Comparison of ENCODE assay signal across 10 cellular contexts in genomic region chr1:94739521-94740061, GRCh38.
DNase-seq lines count a peak whose midpoint lies in the region; FAIRE-seq and TF ChIP-seq lines count a peak whose summit lies in the region.
"Had no signal": no experiment of that assay in that cellular context is flagged by ENCODE, and none has a peak within 500 bp of the region (broad histone marks: within the 10 kb centered on the region; RNA-seq: fewer than 3 reads in every experiment).

No MANE protein-coding gene starts in this region.

- POLR2A ChIA-PET in BJ (lab: Charles Lee) = no interaction called here
- POLR2A ChIA-PET in CD4-positive, alpha-beta memory T cell (lab: Charles Lee; ENCODE audit: partially characterized antibody) = no interaction called here

- H3K9ac ChIP-seq in duodenal mucosa (ENCODE audit: low read depth in 1 of 2, low read length in 2 of 2) = no peak overlapping the region

- peaks cover 3 to 11% of the 10 kb centered on the region in 2 donors for H3K27me3 Mint-ChIP-seq in CD4-positive, alpha-beta memory T cell

- H3K4me1 ChIP-seq in duodenal mucosa (ENCODE audit: control insufficient read depth in 1 of 2, insufficient read depth in 2 of 2, low read length in 2 of 2) (peaks cover 11 to 22% of the 10 kb centered on the region in 2 donors), small intestine (ENCODE audit: control insufficient read depth in 2 of 2, insufficient read depth in 1 of 2, low read depth in 1 of 2, low read length in 1 of 2) (peaks cover 0 to 11% of the 10 kb centered on the region in 2 donors)
- no peaks in the 10 kb centered on the region for H3K4me1 ChIP-seq in CD4-positive, alpha-beta memory T cell (ENCODE audit: insufficient read depth, low read length)

- DNase-seq in BJ (ENCODE audit: low read depth) = peak; percentile 57
- DNase-seq in NCI-H226 = peak; percentile 64
- peak; percentile 99 for DNase-seq in myocyte (ENCODE audit: low read depth)
- DNase-seq in CD4-positive, alpha-beta memory T cell = no peak
- DNase-seq in GM19239 (ENCODE audit: insufficient read length, low spot score) = no peak
- no peak for DNase-seq in small intestine
- no peak for DNase-seq in HPDE6-E6E7 (ENCODE audit: extremely low spot score)
- DNase-seq: activated T-cell treated with anti-CD3 and anti-CD28 coated beads, Interleukin-2, amount 50 U/mL, for 48 hours; dorsolateral prefrontal cortex had no signal

- H3K27ac ChIP-seq in duodenal mucosa (ENCODE audit: low read depth, low read length) (peak overlapping the region; percentile 4), small intestine (ENCODE audit: low read depth in 1 of 2, low read length in 1 of 2) (peak overlapping the region in 1 of 2 donors; percentile 67)
- no peak overlapping the region for H3K27ac ChIP-seq in CD4-positive, alpha-beta memory T cell (ENCODE audit: low read depth, low read length)
- H3K27ac ChIP-seq: dorsolateral prefrontal cortex had no signal

- no peaks in the 10 kb centered on the region for H3K9me3 ChIP-seq in duodenal mucosa (ENCODE audit: control insufficient read depth in 1 of 2, low read length in 2 of 2)
- no peaks in the 10 kb centered on the region for H3K9me3 ChIP-seq in CD4-positive, alpha-beta memory T cell (ENCODE audit: control insufficient read depth in 1 of 2, low read length in 2 of 2)
- H3K9me3 ChIP-seq in small intestine (ENCODE audit: control insufficient read depth, low read depth) = no peaks in the 10 kb centered on the region

- no peaks in the 10 kb centered on the region for H3K36me3 Mint-ChIP-seq in CD4-positive, alpha-beta memory T cell

- H3K36me3 ChIP-seq in BJ (ENCODE audit: control insufficient read depth, insufficient read depth, low read length) (no peaks in the 10 kb centered on the region), duodenal mucosa (ENCODE audit: control insufficient read depth in 1 of 2, insufficient read depth in 2 of 2, low read length in 2 of 2) (no peaks in the 10 kb centered on the region), small intestine (ENCODE audit: control insufficient read depth in 2 of 2, insufficient read depth in 2 of 2, low read length in 2 of 2) (no peaks in the 10 kb centered on the region)
- no peaks in the 10 kb centered on the region for H3K36me3 ChIP-seq in CD4-positive, alpha-beta memory T cell (ENCODE audit: insufficient read depth, low read length)

- 72 to 80% (median 73%) methylated on average over 7 of the region's 7 CpGs for WGBS in small intestine, 3 donors

- CTCF ChIA-PET in BJ (lab: Yijun Ruan, JAX) = interaction anchor here (0.7 to 1.6 kb wide), 4 partner anchors 30 to 66 kb away, joined by 3 to 4 read pairs (median 4); no protein-coding TSS in a partner anchor
- CTCF ChIA-PET in CD4-positive, alpha-beta memory T cell (lab: Charles Lee; ENCODE audit: partially characterized antibody) = no interaction called here

- no peak overlapping the region for H3K4me3 Mint-ChIP-seq in CD4-positive, alpha-beta memory T cell

- intact Hi-C loops in CD4-positive, alpha-beta memory T cell (cut with micrococcal nuclease) = no loop called here

- peaks cover 0 to 4% (median 2%) of the 10 kb centered on the region in 4 donors for H3K4me1 Mint-ChIP-seq in CD4-positive, alpha-beta memory T cell

- H3K4me3 ChIP-seq in BJ (ENCODE audit: low read depth, low read length) (no peak overlapping the region), duodenal mucosa (ENCODE audit: low read depth in 1 of 2, low read length in 2 of 2) (no peak overlapping the region), small intestine (ENCODE audit: low read depth in 1 of 2, low read length in 2 of 2) (no peak overlapping the region)
- no peak overlapping the region for H3K4me3 ChIP-seq in CD4-positive, alpha-beta memory T cell (ENCODE audit: low read length in 2 of 2)
- H3K4me3 ChIP-seq: dorsolateral prefrontal cortex had no signal

- FAIRE-seq in GM19239 (lab: Jason Lieb, UNC) (no peak), small intestine (lab: Jason Lieb, UNC) (no peak)

- no peak overlapping the region for H3K27ac Mint-ChIP-seq in CD4-positive, alpha-beta memory T cell

- TF ChIP-seq CTCF in BJ (IDR thresholded peaks at IDR 0.05; ENCODE audit: insufficient read depth, low read depth, low read length) = no peak

- peaks cover 0 to 3% (median 0%) of the 10 kb centered on the region in 8 donors for H3K9me3 Mint-ChIP-seq in CD4-positive, alpha-beta memory T cell

- no peaks in the 10 kb centered on the region for H3K27me3 ChIP-seq in BJ (ENCODE audit: control insufficient read depth, insufficient read depth, low read length)
- no peaks in the 10 kb centered on the region for H3K27me3 ChIP-seq in duodenal mucosa (ENCODE audit: control insufficient read depth in 1 of 2, insufficient read depth in 2 of 2, low read length in 2 of 2)
- H3K27me3 ChIP-seq in CD4-positive, alpha-beta memory T cell (ENCODE audit: insufficient read depth, low read length) = no peaks in the 10 kb centered on the region
- no peaks in the 10 kb centered on the region for H3K27me3 ChIP-seq in small intestine (ENCODE audit: control insufficient read depth in 2 of 2, insufficient read depth in 2 of 2, low read length in 2 of 2)

Comparison
In these comparisons a context has a peak if more than half of its experiments do, and no peak if none do; other contexts are left out.
1. DNase-seq: peak in BJ (single experiment), NCI-H226 (single experiment) and myocyte (single experiment); none in CD4-positive, alpha-beta memory T cell (0 of 5), GM19239 (single experiment), small intestine (single experiment) and HPDE6-E6E7 (single experiment).